Comparison of ENCODE assay signal across 9 cellular contexts in genomic region chr22:41966607-41967240, GRCh38. TPM values are rescaled to one million over a fixed set of nuclear protein-coding genes. Genes with fewer than 3 reads are reported as not detected.
DNase-seq lines count a peak whose midpoint lies in the region; ATAC-seq, FAIRE-seq and TF ChIP-seq lines count a peak whose summit lies in the region.
"Had no signal": no experiment of that assay in that cellular context is flagged by ENCODE, and none has a peak within 500 bp of the region (broad histone marks: within the 10 kb centered on the region; RNA-seq: fewer than 3 reads in every experiment).

No MANE protein-coding gene starts in this region.

- CTCF ChIA-PET in MCF 10A (lab: Yijun Ruan, JAX) = interaction anchor here (0.6 to 2.1 kb wide), 16 partner anchors 13 to 475 kb away, joined by 3 to 8 read pairs (median 3); partner anchors contain the start of genes NDUFA6 and SMDT1

- H3K27ac ChIP-seq in breast epithelium (no peak overlapping the region), endodermal cell (ENCODE audit: low read depth, low read length) (peak overlapping the region; percentile 34)
- H3K27ac ChIP-seq: neutrophil had no signal

- H3K9me3 Mint-ChIP-seq in MCF 10A (ENCODE audit: unreplicated experiment) = no peaks in the 10 kb centered on the region
- peaks cover 7% of the 10 kb centered on the region for H3K9me3 Mint-ChIP-seq in endodermal cell

- intact Hi-C loops in MCF 10A (cut with micrococcal nuclease) = loop anchor here (1.0 to 10.0 kb wide), 5 partner anchors 125 to 508 kb away; no protein-coding TSS in a partner anchor
- intact Hi-C loops in breast epithelium (cut with DNase I; ENCODE audit: low total_unique reads) = no loop called here

- peaks cover 0 to 4% of the 10 kb centered on the region in 2 donors for H3K27me3 ChIP-seq in breast epithelium
- H3K27me3 ChIP-seq in MG63 = no peaks in the 10 kb centered on the region
- H3K27me3 ChIP-seq in endodermal cell (ENCODE audit: control insufficient read depth, insufficient read depth, low read length, poor library complexity, severe bottlenecking) = no peaks in the 10 kb centered on the region

- peaks cover 6% of the 10 kb centered on the region for H3K4me1 Mint-ChIP-seq in MCF 10A (ENCODE audit: insufficient read depth, unreplicated experiment)
- peaks cover 17% of the 10 kb centered on the region for H3K4me1 Mint-ChIP-seq in endodermal cell

- peak; percentile 76 for DNase-seq in MCF 10A (ENCODE audit: unreplicated experiment)
- DNase-seq in breast epithelium (ENCODE audit: low spot score in 2 of 2) = no peak
- peak; percentile 81 for DNase-seq in MG63
- peak; percentile 87 for DNase-seq in endodermal cell
- peak; percentile 70 for DNase-seq in mucosa of gallbladder (ENCODE audit: low spot score)
- DNase-seq in ecto neural progenitor cell (ENCODE audit: low spot score) = no peak

- H3K4me3 Mint-ChIP-seq in MCF 10A (ENCODE audit: unreplicated experiment) (no peak overlapping the region), endodermal cell (no peak overlapping the region)

- TF ChIP-seq POLR2A in breast epithelium (IDR thresholded peaks at IDR 0.05) = no peak

- ATAC-seq in GM18861 (IDR thresholded peaks at IDR 0.05; ENCODE audit: unreplicated experiment) = no peak

- POLR2A ChIA-PET in MCF 10A (lab: Yijun Ruan, JAX) = interaction anchor here (0.6 to 1.3 kb wide), 3 partner anchors 17 to 585 kb away, joined by 3 to 4 read pairs (median 3); no protein-coding TSS in a partner anchor

- 66 to 69% methylated on average over 5 to 8 of the region's 8 CpGs for WGBS in endodermal cell (ENCODE audit: insufficient coverage in 1 of 2, insufficient read length in 1 of 2), 2 experiments

- peak; percentile 50 for FAIRE-seq in TTC549 (lab: Jason Lieb, UNC)

- H3K4me1 ChIP-seq in breast epithelium = no peaks in the 10 kb centered on the region
- peaks cover 8% of the 10 kb centered on the region for H3K4me1 ChIP-seq in endodermal cell (ENCODE audit: control insufficient read depth, insufficient read depth, low read length)

- H3K4me3 ChIP-seq in breast epithelium = no peak overlapping the region
- no peak overlapping the region for H3K4me3 ChIP-seq in MG63
- no peak overlapping the region for H3K4me3 ChIP-seq in endodermal cell (ENCODE audit: low read length)

- H3K36me3 Mint-ChIP-seq in MCF 10A (ENCODE audit: insufficient read depth, unreplicated experiment) = no peaks in the 10 kb centered on the region
- no peaks in the 10 kb centered on the region for H3K36me3 Mint-ChIP-seq in endodermal cell (ENCODE audit: low read depth)

- H3K27ac Mint-ChIP-seq in MCF 10A (ENCODE audit: low read depth, unreplicated experiment) (no peak overlapping the region), endodermal cell (peak overlapping the region; percentile 46)

- no peaks in the 10 kb centered on the region for H3K9me3 ChIP-seq in breast epithelium
- H3K9me3 ChIP-seq in MG63 = no peaks in the 10 kb centered on the region
- H3K9me3 ChIP-seq in endodermal cell (ENCODE audit: control insufficient read depth, low read length) = peaks cover 5% of the 10 kb centered on the region
- H3K9me3 ChIP-seq: neutrophil had no signal

- TF ChIP-seq CTCF in MCF 10A (IDR thresholded peaks at IDR 0.05; ENCODE audit: unreplicated experiment) (peak; percentile 29), breast epithelium (IDR thresholded peaks at IDR 0.05) (peak in 1 of 3 donors; percentile 32), endodermal cell (conservative IDR thresholded peaks at IDR 0.05) (peak; percentile 71)

- H3K27me3 Mint-ChIP-seq in MCF 10A (ENCODE audit: insufficient read depth, unreplicated experiment) (no peaks in the 10 kb centered on the region), endodermal cell (ENCODE audit: insufficient read depth) (peaks cover 16% of the 10 kb centered on the region)

- H3K9ac ChIP-seq in endodermal cell (ENCODE audit: extremely low read depth, low read length, poor library complexity, severe bottlenecking) = no peak overlapping the region

- H3K36me3 ChIP-seq in breast epithelium (no peaks in the 10 kb centered on the region), MG63 (no peaks in the 10 kb centered on the region), endodermal cell (ENCODE audit: control insufficient read depth, insufficient read depth, low read length) (no peaks in the 10 kb centered on the region)
- H3K36me3 ChIP-seq: neutrophil had no signal

- BruUV-seq in MCF 10A (replicated peaks; lab: Mats Ljungman, UMichigan) = no TSS peak

RNA-seq across cellular contexts. Expression of gene SEPTIN3, which starts 2.5 kb away (rescaled TPM):
- total RNA-seq in MCF 10A (2022) = 0.21 and 0.29 TPM in 2 replicates
- total RNA-seq in breast epithelium = 1 to 10 TPM in 2 of 3 donors, under 1 TPM in 1; 0.16 to 2.2 (median 1.6) TPM
- total RNA-seq in MG63 (2014; rRNA removed; shearing (Covaris generic); ENCODE audit: low replicate concordance) = 0.43 and 3.5 TPM in 2 replicates
- 10 to 100 TPM; 10.9 to 13.9 TPM for total RNA-seq in endodermal cell
- 62.4 TPM for polyA plus RNA-seq in endodermal cell (2013, experiment 1 of 2)
- polyA plus RNA-seq in endodermal cell (2013, experiment 2 of 2) = 55.8 TPM
- 0.60 TPM for total RNA-seq in mucosa of gallbladder

RNA-seq across cellular contexts. Expression of gene CENPM, which starts 19.8 kb away (rescaled TPM):
- 9.1 and 21.1 TPM in 2 replicates for total RNA-seq in MCF 10A (2022)
- total RNA-seq in breast epithelium = 1 to 10 TPM; 1.5 to 2.9 (median 1.9) TPM
- 23.6 and 60.6 TPM in 2 replicates for total RNA-seq in MG63 (2014; rRNA removed; shearing (Covaris generic); ENCODE audit: low replicate concordance)
- total RNA-seq in endodermal cell = 10 to 100 TPM; 28.5 to 43.1 TPM
- 32.1 TPM for polyA plus RNA-seq in endodermal cell (2013, experiment 1 of 2)
- 32.0 TPM for polyA plus RNA-seq in endodermal cell (2013, experiment 2 of 2)
- 3.2 TPM for total RNA-seq in mucosa of gallbladder

RNA-seq across cellular contexts. Expression of gene WBP2NL, which starts 31.9 kb away (rescaled TPM):
- total RNA-seq in MCF 10A (2022) (0.66 and 1.1 TPM in 2 replicates), breast epithelium (10 to 100 TPM in 1 of 3 donors, 1 to 10 TPM in 1, under 1 TPM in 1; 0.96 to 12.3 (median 2.0) TPM), endodermal cell (not detected), mucosa of gallbladder (1.6 TPM)
- 20.9 TPM in 1 of 2 replicates, not detected in the other for total RNA-seq in MG63 (2014; rRNA removed; shearing (Covaris generic); ENCODE audit: low replicate concordance)
- polyA plus RNA-seq in endodermal cell (2013, experiment 1 of 2) = not detected
- not detected for polyA plus RNA-seq in endodermal cell (2013, experiment 2 of 2)

RNA-seq across cellular contexts. Expression of gene TNFRSF13C, which starts 40.1 kb away (rescaled TPM):
- 0.12 TPM in 2 replicates for total RNA-seq in MCF 10A (2022)
- under 1 TPM; under 0.01 to 0.33 (median 0.15) TPM for total RNA-seq in breast epithelium
- not detected in 2 replicates for total RNA-seq in MG63 (2014; rRNA removed; shearing (Covaris generic); ENCODE audit: low replicate concordance)
- total RNA-seq in endodermal cell = 1 to 10 TPM; 1.7 to 3.3 TPM
- 3.1 TPM for polyA plus RNA-seq in endodermal cell (2013, experiment 1 of 2)
- polyA plus RNA-seq in endodermal cell (2013, experiment 2 of 2) = 2.4 TPM
- total RNA-seq in mucosa of gallbladder = 0.55 TPM

Comparison
In these comparisons a context has a peak if more than half of its experiments do, and no peak if none do; other contexts are left out.
1. DNase-seq: peak in MCF 10A (single experiment), MG63 (single experiment), endodermal cell (single experiment) and mucosa of gallbladder (single experiment); none in breast epithelium (0 of 2) and ecto neural progenitor cell (single experiment).